In the genomic region with DNA sequence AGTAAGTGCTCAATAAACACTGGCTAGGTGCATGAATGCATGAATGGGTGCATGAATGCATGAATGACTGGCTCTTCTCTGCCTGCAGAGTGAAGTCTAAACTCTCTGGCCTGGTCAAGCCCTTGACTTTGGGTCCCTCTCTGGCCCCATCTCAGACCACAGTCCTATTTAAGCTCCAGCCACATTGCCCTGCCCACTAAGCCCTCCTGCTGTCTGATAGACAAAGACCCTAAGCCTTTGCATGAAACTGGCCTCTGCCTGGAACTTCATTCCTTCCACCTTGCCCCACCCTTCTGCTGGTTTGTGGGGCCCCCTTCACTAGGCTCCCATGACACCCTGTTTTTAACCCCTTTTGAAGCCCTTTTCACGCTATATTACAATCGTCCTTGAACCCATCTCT, we compare ENCODE assay signal across 20 cellular contexts.
"Had no signal": no experiment of that assay in that cellular context is flagged by ENCODE, and none has a peak within 500 bp of the region (broad histone marks: within the 10 kb centered on the region; RNA-seq: fewer than 3 reads in every experiment).

No MANE protein-coding gene starts in this region.

- H3K27ac ChIP-seq: SJSA1 had no signal

- H3K4me3 ChIP-seq: K562, SJSA1 had no signal

- H3K27me3 ChIP-seq: SJSA1 had no signal

- H3K36me3 ChIP-seq: SJSA1 had no signal

- H3K4me1 Mint-ChIP-seq: IgD-negative memory B cell had no signal

- H3K27ac Mint-ChIP-seq: IgD-negative memory B cell had no signal

- H3K4me3 Mint-ChIP-seq: IgD-negative memory B cell had no signal

- DNase-seq: MV-4-11, NCI-H1048, NCI-H1105, NCI-H1417, NCI-H146, NCI-H1694 treated with DMSO at 0.1 percent for 48 hours, NCI-H2029, NCI-H2081 treated with DMSO at 0.1 percent for 48 hours, NCI-H2171, NCI-H446, NCI-H524 treated with DMSO at 0.1 percent for 48 hours, NCI-H69, NCI-H774, Right ventricle myocardium superior, RPMI8226, SIG-M5 had no signal

- ATAC-seq: HepG2, K562 had no signal
